ENCODE assay signal across 8 cellular contexts in the genomic region with DNA sequence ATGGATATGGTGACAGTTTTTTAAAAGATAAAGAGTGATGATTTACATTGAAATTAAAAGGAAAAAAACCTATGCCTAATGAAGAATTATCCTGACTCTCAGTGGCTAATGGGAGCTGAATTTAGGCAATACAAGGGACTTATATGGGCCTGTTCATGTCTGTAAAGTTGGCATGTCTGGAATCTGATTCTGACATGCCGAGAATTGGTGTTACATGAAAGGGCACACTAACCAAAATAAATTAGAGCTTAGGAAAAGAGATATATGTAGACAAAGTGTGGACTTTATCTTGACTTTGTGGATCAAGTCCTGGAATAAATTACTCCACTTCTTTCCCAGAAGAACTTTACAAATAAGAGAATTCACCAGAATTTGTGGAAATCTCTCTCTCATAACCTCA. TPM values are rescaled to one million over a fixed set of nuclear protein-coding genes. Genes with fewer than 3 reads are reported as not detected.
DNase-seq lines count a peak whose midpoint lies in the region; ATAC-seq and TF ChIP-seq lines count a peak whose summit lies in the region.

No MANE protein-coding gene starts in this region.

- H3K27ac ChIP-seq in ascending aorta (peak overlapping the region; percentile 93 to 95), tibial artery (peak overlapping the region; percentile 97 to 98)

- H3K4me3 Mint-ChIP-seq in activated CD8-positive, alpha-beta memory T cell treated with anti-CD3 and anti-CD28 coated beads, Interleukin-2, amount 10 ng/mL, durations not matched to agents 7 days and 5 days: peak overlapping the region; percentile 99

- H3K4me1 Mint-ChIP-seq in activated CD8-positive, alpha-beta memory T cell treated with anti-CD3 and anti-CD28 coated beads, Interleukin-2, amount 10 ng/mL, durations not matched to agents 7 days and 5 days: peaks cover 54% of the 10 kb centered on the region

- H3K36me3 Mint-ChIP-seq in activated CD8-positive, alpha-beta memory T cell treated with anti-CD3 and anti-CD28 coated beads, Interleukin-2, amount 10 ng/mL, durations not matched to agents 7 days and 5 days: peaks cover 14% of the 10 kb centered on the region

- peaks cover 0 to 2% of the 10 kb centered on the region in 2 donors for H3K36me3 ChIP-seq in ascending aorta
- H3K36me3 ChIP-seq in tibial artery: peaks cover 0 to 9% (median 0%) of the 10 kb centered on the region in 3 donors

- H3K4me3 ChIP-seq in ascending aorta: peak overlapping the region; percentile 77 to 81
- H3K4me3 ChIP-seq in tibial artery: peak overlapping the region; percentile 94 to 96

- TF ChIP-seq CTCF in ascending aorta (IDR thresholded peaks at IDR 0.05) (no peak), tibial artery (IDR thresholded peaks at IDR 0.05) (no peak)

- CTCF ChIA-PET in activated CD8-positive, alpha-beta memory T cell treated with anti-CD3 and anti-CD28 coated beads, Interleukin-2, amount 10 ng/mL, durations not matched to agents 7 days and 5 days (lab: Charles Lee): interaction anchor here (1.2 to 3.2 kb wide), 4 partner anchors 12 to 142 kb away, joined by 3 to 32 read pairs (median 8); a partner anchor contains a TSS

- no peak for ATAC-seq in activated CD8-positive, alpha-beta memory T cell treated with anti-CD3 and anti-CD28 coated beads, Interleukin-2, amount 10 ng/mL, durations not matched to agents 7 days and 5 days
- ATAC-seq in HG03095 (IDR thresholded peaks at IDR 0.05; ENCODE audit: unreplicated experiment): no peak

- no peaks in the 10 kb centered on the region for H3K27me3 ChIP-seq in ascending aorta
- no peaks in the 10 kb centered on the region for H3K27me3 ChIP-seq in tibial artery

- no peaks in the 10 kb centered on the region for H3K27me3 Mint-ChIP-seq in activated CD8-positive, alpha-beta memory T cell treated with anti-CD3 and anti-CD28 coated beads, Interleukin-2, amount 10 ng/mL, durations not matched to agents 7 days and 5 days

- peak overlapping the region; percentile 98 for H3K27ac Mint-ChIP-seq in activated CD8-positive, alpha-beta memory T cell treated with anti-CD3 and anti-CD28 coated beads, Interleukin-2, amount 10 ng/mL, durations not matched to agents 7 days and 5 days

- no peak for DNase-seq in activated CD8-positive, alpha-beta memory T cell treated with anti-CD3 and anti-CD28 coated beads, Interleukin-2, amount 10 ng/mL, durations not matched to agents 7 days and 5 days
- no peak for DNase-seq in activated CD8-positive, alpha-beta memory T cell treated with anti-CD3 and anti-CD28 coated beads for 24 hours
- DNase-seq in ascending aorta (ENCODE audit: low spot score in 2 of 2) (no peak), left kidney (ENCODE audit: low read depth, low spot score) (peak; percentile 15), tibial artery (no peak), cerebellum (ENCODE audit: low spot score) (no peak)
- DNase-seq in stimulated activated CD4-positive, alpha-beta T cell treated with anti-CD3 and anti-CD28 coated beads, Interleukin-15, amount 100 ng/mL, for 24 hours: no peak

- H3K4me1 ChIP-seq in ascending aorta (peaks cover 4 to 54% of the 10 kb centered on the region in 2 donors), tibial artery (peaks cover 0 to 63% (median 40%) of the 10 kb centered on the region in 4 donors)

- no peaks in the 10 kb centered on the region for H3K9me3 Mint-ChIP-seq in activated CD8-positive, alpha-beta memory T cell treated with anti-CD3 and anti-CD28 coated beads, Interleukin-2, amount 10 ng/mL, durations not matched to agents 7 days and 5 days (ENCODE audit: low read depth)

- H3K9me3 ChIP-seq in ascending aorta (no peaks in the 10 kb centered on the region), tibial artery (no peaks in the 10 kb centered on the region)

- intact Hi-C loops in ascending aorta (cut with DNase I) (loop anchor here (1.0 kb wide), 1 partner anchor 82 kb away; no protein-coding TSS in a partner anchor), tibial artery (cut with DNase I; ENCODE audit: low total_unique reads) (loop anchor here (5.0 to 10.0 kb wide), 3 partner anchors 89 to 138 kb away; a partner anchor contains a TSS)

RNA-seq across cellular contexts. Expression of a gene that starts 1.1 kb away (rescaled TPM):
- 10 to 100 TPM; 29.4 to 46.5 TPM for total RNA-seq in activated CD8-positive, alpha-beta memory T cell treated with anti-CD3 and anti-CD28 coated beads, Interleukin-2, amount 10 ng/mL, durations not matched to agents 7 days and 5 days
- total RNA-seq in ascending aorta (11.8 TPM), cerebellum (42.9 TPM)

RNA-seq across cellular contexts. Expression of a gene that starts 36.5 kb away (rescaled TPM):
- total RNA-seq in activated CD8-positive, alpha-beta memory T cell treated with anti-CD3 and anti-CD28 coated beads, Interleukin-2, amount 10 ng/mL, durations not matched to agents 7 days and 5 days: 100 to 1,000 TPM; 324 to 489 TPM
- 250 TPM for total RNA-seq in ascending aorta
- 165 TPM for total RNA-seq in cerebellum
